8 cellular contexts compared by ENCODE assay signal in the genomic region with DNA sequence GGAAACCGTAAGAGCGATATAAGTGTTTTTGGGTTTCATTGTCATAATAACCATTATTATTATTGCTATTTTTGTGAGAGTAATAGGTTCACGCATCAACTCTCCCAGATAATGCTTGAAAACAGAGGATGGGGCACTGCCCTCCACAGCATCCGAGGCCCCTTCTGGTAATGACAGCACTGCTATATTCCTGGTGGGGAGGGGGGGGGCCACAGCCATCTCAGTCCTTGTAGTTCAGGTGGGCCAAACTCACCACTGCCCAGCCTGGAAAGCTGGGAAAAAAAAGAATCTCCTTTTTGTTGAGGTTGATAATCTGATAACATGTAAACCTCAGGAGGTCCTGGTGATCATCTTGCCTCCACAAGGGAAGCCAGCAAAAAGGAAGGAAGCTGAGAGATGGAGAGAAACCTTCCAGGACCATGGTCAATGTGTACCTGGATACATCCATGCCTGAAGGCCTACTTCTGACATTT. TPM values are rescaled to one million over a fixed set of nuclear protein-coding genes. Genes with fewer than 3 reads are reported as not detected.
DNase-seq lines count a peak whose midpoint lies in the region; ATAC-seq, FAIRE-seq and TF ChIP-seq lines count a peak whose summit lies in the region.

No MANE protein-coding gene starts in this region.

- peaks cover 0 to 2% of the 10 kb centered on the region in 2 donors for H3K36me3 ChIP-seq in muscle layer of duodenum (ENCODE audit: control insufficient read depth in 1 of 2, insufficient read depth in 2 of 2, low read length in 2 of 2)

- TF ChIP-seq EP300 in A549 (IDR thresholded peaks at IDR 0.05), result no peak

- H3K4me2 ChIP-seq in A549, result peak overlapping the region; percentile 53

- FAIRE-seq in A549 (lab: Jason Lieb, UNC), result no peak

- 97% methylated on average over 4 of the region's 4 CpGs for WGBS in A549 (ENCODE audit: missing lambda C conversion rate)

- peak overlapping the region; percentile 95 to 99 (median 97) for H3K4me3 Mint-ChIP-seq in IgD-negative memory B cell
- peak overlapping the region; percentile 96 for H3K4me3 Mint-ChIP-seq in central memory CD8-positive, alpha-beta T cell

- H3K4me1 Mint-ChIP-seq in IgD-negative memory B cell, result peaks cover 5 to 8% (median 6%) of the 10 kb centered on the region in 3 donors
- peaks cover 17% of the 10 kb centered on the region for H3K4me1 Mint-ChIP-seq in central memory CD8-positive, alpha-beta T cell

- H3K9me3 Mint-ChIP-seq in IgD-negative memory B cell, result no peaks in the 10 kb centered on the region
- H3K9me3 Mint-ChIP-seq in central memory CD8-positive, alpha-beta T cell, result no peaks in the 10 kb centered on the region

- no peak for TF ChIP-seq POLR2A in A549 (IDR thresholded peaks at IDR 0.05; ENCODE audit: low read length)

- DNase-seq in A549 (ENCODE audit: low read depth in 1 of 2, low spot score in 1 of 2) (no peak), NCI-H526 treated with DMSO at 0.1 percent for 48 hours (lab: John Stamatoyannopoulos, UW) (no peak), T-helper 9 cell (no peak)
- no peak for DNase-seq in central memory CD8-positive, alpha-beta T cell (ENCODE audit: low spot score in 2 of 2)

- H3K4me1 ChIP-seq in A549 (peaks cover 6% of the 10 kb centered on the region; the same call in 2 of the 3 replicates), muscle layer of duodenum (ENCODE audit: control insufficient read depth in 1 of 2, insufficient read depth in 2 of 2, low read length in 2 of 2) (peaks cover 0 to 6% of the 10 kb centered on the region in 2 donors)

- no peaks in the 10 kb centered on the region for H3K27me3 Mint-ChIP-seq in IgD-negative memory B cell
- H3K27me3 Mint-ChIP-seq in central memory CD8-positive, alpha-beta T cell, result no peaks in the 10 kb centered on the region

- no peaks in the 10 kb centered on the region for H3K9me3 ChIP-seq in A549
- H3K9me3 ChIP-seq in muscle layer of duodenum (ENCODE audit: control insufficient read depth in 1 of 2, low read length in 2 of 2), result no peaks in the 10 kb centered on the region

- POLR2A ChIA-PET in A549 (lab: Yijun Ruan, JAX), result interaction anchor here (0.5 to 1.6 kb wide), 7 partner anchors 11 to 320 kb away, joined by 3 to 19 read pairs (median 4); partner anchors contain the start of gene FBXO31

- CTCF ChIA-PET in A549 (lab: Yijun Ruan, JAX), result interaction anchor here (0.9 to 3.5 kb wide), 8 partner anchors 10 to 320 kb away, joined by 3 to 19 read pairs (median 5); partner anchors contain the start of gene FBXO31

- H3K27me3 ChIP-seq in muscle layer of duodenum (ENCODE audit: low read depth, low read length), result no peaks in the 10 kb centered on the region

- TF ChIP-seq RAD21 in A549 (conservative IDR thresholded peaks at IDR 0.05 in 1 of 2, IDR thresholded peaks at IDR 0.05 in 1 of 2), result no peak

- peak overlapping the region; percentile 97 to 98 (median 98) for H3K27ac Mint-ChIP-seq in IgD-negative memory B cell
- peak overlapping the region; percentile 93 for H3K27ac Mint-ChIP-seq in central memory CD8-positive, alpha-beta T cell (ENCODE audit: low read depth)

- H3K36me3 Mint-ChIP-seq in IgD-negative memory B cell, result no peaks in the 10 kb centered on the region
- peaks cover 12% of the 10 kb centered on the region for H3K36me3 Mint-ChIP-seq in central memory CD8-positive, alpha-beta T cell (ENCODE audit: insufficient read depth)

- no peak for TF ChIP-seq CTCF in A549 (IDR thresholded peaks at IDR 0.05)

- H3K27ac ChIP-seq in A549, result peak overlapping the region; percentile 89 to 94
- peak overlapping the region; percentile 89 for H3K27ac ChIP-seq in muscle layer of duodenum (ENCODE audit: low read length)

- H3K4me3 ChIP-seq in A549 (peak overlapping the region; percentile 69), muscle layer of duodenum (ENCODE audit: low read depth in 1 of 2, low read length in 2 of 2) (peak overlapping the region; percentile 75 to 94)

- no peak for ATAC-seq in A549
- ATAC-seq in central memory CD8-positive, alpha-beta T cell (replicated peaks; ENCODE audit: extremely low read depth, poor library complexity, severe bottlenecking), result no peak
- ATAC-seq in HG03565 (IDR thresholded peaks at IDR 0.05; ENCODE audit: unreplicated experiment), result no peak
- no peak for ATAC-seq in HG02798 (IDR thresholded peaks at IDR 0.05; ENCODE audit: poor library complexity, unreplicated experiment)

TF ChIP-seq in A549, 52 proteins besides CTCF, POLR2A, EP300 and RAD21:
- TF ChIP-seq, protein P1, sequence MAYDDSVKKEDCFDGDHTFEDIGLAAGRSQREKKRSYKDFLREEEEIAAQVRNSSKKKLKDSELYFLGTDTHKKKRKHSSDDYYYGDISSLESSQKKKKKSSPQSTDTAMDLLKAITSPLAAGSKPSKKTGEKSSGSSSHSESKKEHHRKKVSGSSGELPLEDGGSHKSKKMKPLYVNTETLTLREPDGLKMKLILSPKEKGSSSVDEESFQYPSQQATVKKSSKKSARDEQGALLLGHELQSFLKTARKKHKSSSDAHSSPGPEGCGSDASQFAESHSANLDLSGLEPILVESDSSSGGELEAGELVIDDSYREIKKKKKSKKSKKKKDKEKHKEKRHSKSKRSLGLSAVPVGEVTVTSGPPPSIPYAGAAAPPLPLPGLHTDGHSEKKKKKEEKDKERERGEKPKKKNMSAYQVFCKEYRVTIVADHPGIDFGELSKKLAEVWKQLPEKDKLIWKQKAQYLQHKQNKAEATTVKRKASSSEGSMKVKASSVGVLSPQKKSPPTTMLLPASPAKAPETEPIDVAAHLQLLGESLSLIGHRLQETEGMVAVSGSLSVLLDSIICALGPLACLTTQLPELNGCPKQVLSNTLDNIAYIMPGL (CRISPR knock-in tag; IDR thresholded peaks at IDR 0.05; ENCODE audit: borderline replicate concordance), result no peak
- TF ChIP-seq POLR2AphosphoS2 (conservative IDR thresholded peaks at IDR 0.05; ENCODE audit: low read length) (no peak), HOXB13 (CRISPR knock-in tag; IDR thresholded peaks at IDR 0.05; ENCODE audit: low read depth) (no peak), TP53 (CRISPR knock-in tag; IDR thresholded peaks at IDR 0.05) (no peak)
- TF ChIP-seq, protein P2, sequence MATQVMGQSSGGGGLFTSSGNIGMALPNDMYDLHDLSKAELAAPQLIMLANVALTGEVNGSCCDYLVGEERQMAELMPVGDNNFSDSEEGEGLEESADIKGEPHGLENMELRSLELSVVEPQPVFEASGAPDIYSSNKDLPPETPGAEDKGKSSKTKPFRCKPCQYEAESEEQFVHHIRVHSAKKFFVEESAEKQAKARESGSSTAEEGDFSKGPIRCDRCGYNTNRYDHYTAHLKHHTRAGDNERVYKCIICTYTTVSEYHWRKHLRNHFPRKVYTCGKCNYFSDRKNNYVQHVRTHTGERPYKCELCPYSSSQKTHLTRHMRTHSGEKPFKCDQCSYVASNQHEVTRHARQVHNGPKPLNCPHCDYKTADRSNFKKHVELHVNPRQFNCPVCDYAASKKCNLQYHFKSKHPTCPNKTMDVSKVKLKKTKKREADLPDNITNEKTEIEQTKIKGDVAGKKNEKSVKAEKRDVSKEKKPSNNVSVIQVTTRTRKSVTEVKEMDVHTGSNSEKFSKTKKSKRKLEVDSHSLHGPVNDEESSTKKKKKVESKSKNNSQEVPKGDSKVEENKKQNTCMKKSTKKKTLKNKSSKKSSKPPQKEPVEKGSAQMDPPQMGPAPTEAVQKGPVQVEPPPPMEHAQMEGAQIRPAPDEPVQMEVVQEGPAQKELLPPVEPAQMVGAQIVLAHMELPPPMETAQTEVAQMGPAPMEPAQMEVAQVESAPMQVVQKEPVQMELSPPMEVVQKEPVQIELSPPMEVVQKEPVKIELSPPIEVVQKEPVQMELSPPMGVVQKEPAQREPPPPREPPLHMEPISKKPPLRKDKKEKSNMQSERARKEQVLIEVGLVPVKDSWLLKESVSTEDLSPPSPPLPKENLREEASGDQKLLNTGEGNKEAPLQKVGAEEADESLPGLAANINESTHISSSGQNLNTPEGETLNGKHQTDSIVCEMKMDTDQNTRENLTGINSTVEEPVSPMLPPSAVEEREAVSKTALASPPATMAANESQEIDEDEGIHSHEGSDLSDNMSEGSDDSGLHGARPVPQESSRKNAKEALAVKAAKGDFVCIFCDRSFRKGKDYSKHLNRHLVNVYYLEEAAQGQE (IDR thresholded peaks at IDR 0.05), result no peak

RNA-seq across cellular contexts. Expression of gene C16orf95, which starts 0.7 kb away (rescaled TPM):
- 3.4 and 3.5 TPM in 2 replicates for polyA plus RNA-seq in A549 (2011; rRNA removed)
- polyA plus RNA-seq in A549 (2012; cell fraction: cytosol; rRNA removed), result 8.1 and 10.3 TPM in 2 replicates
- polyA plus RNA-seq in A549 (2012; cell fraction: nucleus; rRNA removed), result 9.7 and 10.6 TPM in 2 replicates
- polyA plus RNA-seq in A549 (2017; fragmentation: RNase III; extraction: RNeasy Plus Mini Kit Qiagen cat#74134 plus additional on column Dnase treatment), result 4.2 to 6.3 TPM (median 6.1 TPM) in 3 replicates
- 1.7 and 4.2 TPM in 2 replicates for polyA minus RNA-seq in A549 (2011; rRNA and poly(A)+ RNA removed)
- 1.0 TPM for polyA plus RNA-seq in IgD-negative memory B cell
